Comparison of ENCODE assay signal across 1 cellular context in genomic region chr7:44883961-44884360, GRCh38.
TF ChIP-seq lines count a peak whose summit lies in the region.

No MANE protein-coding gene starts in this region.

TF ChIP-seq in GM12878, 131 proteins besides CTCF, POLR2A, EP300 and RAD21:
- TF ChIP-seq, protein P1, sequence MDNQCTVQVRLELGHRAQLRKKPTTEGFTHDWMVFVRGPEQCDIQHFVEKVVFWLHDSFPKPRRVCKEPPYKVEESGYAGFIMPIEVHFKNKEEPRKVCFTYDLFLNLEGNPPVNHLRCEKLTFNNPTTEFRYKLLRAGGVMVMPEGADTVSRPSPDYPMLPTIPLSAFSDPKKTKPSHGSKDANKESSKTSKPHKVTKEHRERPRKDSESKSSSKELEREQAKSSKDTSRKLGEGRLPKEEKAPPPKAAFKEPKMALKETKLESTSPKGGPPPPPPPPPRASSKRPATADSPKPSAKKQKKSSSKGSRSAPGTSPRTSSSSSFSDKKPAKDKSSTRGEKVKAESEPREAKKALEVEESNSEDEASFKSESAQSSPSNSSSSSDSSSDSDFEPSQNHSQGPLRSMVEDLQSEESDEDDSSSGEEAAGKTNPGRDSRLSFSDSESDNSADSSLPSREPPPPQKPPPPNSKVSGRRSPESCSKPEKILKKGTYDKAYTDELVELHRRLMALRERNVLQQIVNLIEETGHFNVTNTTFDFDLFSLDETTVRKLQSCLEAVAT (IDR thresholded peaks at IDR 0.05): 0 out of 2 replicates have a peak, but pooled peaks have one; percentile 43
- TF ChIP-seq BHLHE40 (IDR thresholded peaks at IDR 0.05; ENCODE audit: borderline replicate concordance in 1 of 2, low read depth in 2 of 2, low read length in 1 of 2): no peak
